In the genomic region with DNA sequence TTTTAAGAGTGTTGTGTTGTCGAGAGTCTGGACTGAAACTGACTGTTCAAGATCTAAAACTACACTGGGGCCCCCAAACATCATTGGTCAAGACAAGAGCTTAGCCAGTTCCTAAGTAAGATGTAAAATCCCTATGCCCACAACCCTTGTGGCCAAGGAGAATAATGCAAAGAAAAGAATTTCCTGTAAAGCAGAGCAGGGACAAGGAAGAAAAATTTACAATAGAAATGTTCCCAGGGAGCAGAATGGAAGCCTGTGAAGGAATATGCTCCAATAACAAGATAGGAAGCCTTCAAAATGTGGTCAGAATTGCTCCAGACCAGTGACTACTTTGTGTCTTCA, we compare ENCODE assay signal across 16 cellular contexts. TPM values are rescaled to one million over a fixed set of nuclear protein-coding genes. Genes with fewer than 3 reads are reported as not detected.
DNase-seq lines count a peak whose midpoint lies in the region; ATAC-seq and TF ChIP-seq lines count a peak whose summit lies in the region.
"Had no signal": no experiment of that assay in that cellular context is flagged by ENCODE, and none has a peak within 500 bp of the region (broad histone marks: within the 10 kb centered on the region; RNA-seq: fewer than 3 reads in every experiment).

No MANE protein-coding gene starts in this region.

- no peak overlapping the region for H3K4me3 Mint-ChIP-seq in T-helper 1 cell treated with Interleukin-12 subunit alpha and Interleukin-12 subunit beta and Interleukin-4 antibody, amounts not matched to agents 30 μg/mL and 1 μg/mL, for 36 hours
- no peak overlapping the region for H3K4me3 Mint-ChIP-seq in activated naive CD8-positive, alpha-beta T cell treated with anti-CD3 and anti-CD28 coated beads, Interleukin-2, amount 10 ng/mL, durations not matched to agents 7 days and 5 days
- no peak overlapping the region for H3K4me3 Mint-ChIP-seq in activated naive CD8-positive, alpha-beta T cell treated with anti-CD3 and anti-CD28 coated beads for 36 hours
- H3K4me3 Mint-ChIP-seq in endodermal cell, result no peak overlapping the region
- no peak overlapping the region for H3K4me3 Mint-ChIP-seq in neural progenitor cell
- H3K4me3 Mint-ChIP-seq: CD4-positive, alpha-beta T cell; IgD-negative memory B cell had no signal

- H3K9ac ChIP-seq in endodermal cell (ENCODE audit: extremely low read depth, low read length, poor library complexity, severe bottlenecking) (no peak overlapping the region), neural progenitor cell (no peak overlapping the region)

- H3K36me3 ChIP-seq in endodermal cell (ENCODE audit: control insufficient read depth, insufficient read depth, low read length) (no peaks in the 10 kb centered on the region), neural progenitor cell (no peaks in the 10 kb centered on the region)

- DNase-seq in T-helper 1 cell (no peak), endodermal cell (no peak), neural progenitor cell (ENCODE audit: low spot score) (no peak), NCI-H1436 treated with DMSO at 0.1 percent for 48 hours (lab: John Stamatoyannopoulos, UW) (no peak)
- DNase-seq in activated naive CD8-positive, alpha-beta T cell treated with anti-CD3 and anti-CD28 coated beads, Interleukin-2, amount 10 ng/mL, durations not matched to agents 7 days and 5 days, result no peak
- DNase-seq in activated naive CD8-positive, alpha-beta T cell treated with anti-CD3 and anti-CD28 coated beads for 36 hours, result no peak
- DNase-seq: AML-193; Caco-2; CD4-positive, alpha-beta T cell; HCEC 1CT had no signal

- H3K4me3 ChIP-seq in endodermal cell (ENCODE audit: low read length) (no peak overlapping the region), neural progenitor cell (no peak overlapping the region)
- H3K4me3 ChIP-seq: A549 had no signal

- TF ChIP-seq CTCF in endodermal cell (conservative IDR thresholded peaks at IDR 0.05) (peak; percentile 53), neural progenitor cell (IDR thresholded peaks at IDR 0.05) (no peak)

- H3K79me2 ChIP-seq in neural progenitor cell (ENCODE audit: low read depth), result no peaks in the 10 kb centered on the region

- WGBS in endodermal cell (ENCODE audit: insufficient coverage in 1 of 2, insufficient read length in 1 of 2), 2 experiments, result 92 to 100% methylated on average over 1 of the region's 1 CpG

- H3K27me3 ChIP-seq in endodermal cell (ENCODE audit: control insufficient read depth, insufficient read depth, low read length, poor library complexity, severe bottlenecking) (no peaks in the 10 kb centered on the region), neural progenitor cell (no peaks in the 10 kb centered on the region)

- H3K9me3 Mint-ChIP-seq in T-helper 1 cell treated with Interleukin-12 subunit alpha and Interleukin-12 subunit beta and Interleukin-4 antibody, amounts not matched to agents 30 μg/mL and 1 μg/mL, for 36 hours, result peaks cover 50% of the 10 kb centered on the region
- H3K9me3 Mint-ChIP-seq in activated naive CD8-positive, alpha-beta T cell treated with anti-CD3 and anti-CD28 coated beads, Interleukin-2, amount 10 ng/mL, durations not matched to agents 7 days and 5 days, result peaks cover 27% of the 10 kb centered on the region
- peaks cover 14% of the 10 kb centered on the region for H3K9me3 Mint-ChIP-seq in activated naive CD8-positive, alpha-beta T cell treated with anti-CD3 and anti-CD28 coated beads for 36 hours
- H3K9me3 Mint-ChIP-seq in endodermal cell, result no peaks in the 10 kb centered on the region
- peaks cover 3% of the 10 kb centered on the region for H3K9me3 Mint-ChIP-seq in neural progenitor cell

- H3K27ac Mint-ChIP-seq in T-helper 1 cell treated with Interleukin-12 subunit alpha and Interleukin-12 subunit beta and Interleukin-4 antibody, amounts not matched to agents 30 μg/mL and 1 μg/mL, for 36 hours, result peak overlapping the region; percentile 47
- H3K27ac Mint-ChIP-seq in activated naive CD8-positive, alpha-beta T cell treated with anti-CD3 and anti-CD28 coated beads, Interleukin-2, amount 10 ng/mL, durations not matched to agents 7 days and 5 days, result peak overlapping the region; percentile 86
- no peak overlapping the region for H3K27ac Mint-ChIP-seq in activated naive CD8-positive, alpha-beta T cell treated with anti-CD3 and anti-CD28 coated beads for 36 hours
- no peak overlapping the region for H3K27ac Mint-ChIP-seq in endodermal cell
- no peak overlapping the region for H3K27ac Mint-ChIP-seq in neural progenitor cell
- H3K27ac Mint-ChIP-seq: CD4-positive, alpha-beta T cell; IgD-negative memory B cell had no signal

- peak overlapping the region; percentile 40 for H2AFZ ChIP-seq in neural progenitor cell (replicated peaks)

- H3K4me2 ChIP-seq in neural progenitor cell, result no peak overlapping the region
- H3K4me2 ChIP-seq: A549 had no signal

- H3K4me1 ChIP-seq in endodermal cell (ENCODE audit: control insufficient read depth, insufficient read depth, low read length), result no peaks in the 10 kb centered on the region
- H3K4me1 ChIP-seq in neural progenitor cell, result no peaks in the 10 kb centered on the region
- H3K4me1 ChIP-seq: A549, Caco-2 had no signal

- H3K4me1 Mint-ChIP-seq in T-helper 1 cell treated with Interleukin-12 subunit alpha and Interleukin-12 subunit beta and Interleukin-4 antibody, amounts not matched to agents 30 μg/mL and 1 μg/mL, for 36 hours (ENCODE audit: low read depth), result peaks cover 20% of the 10 kb centered on the region
- peaks cover 11% of the 10 kb centered on the region for H3K4me1 Mint-ChIP-seq in activated naive CD8-positive, alpha-beta T cell treated with anti-CD3 and anti-CD28 coated beads, Interleukin-2, amount 10 ng/mL, durations not matched to agents 7 days and 5 days
- H3K4me1 Mint-ChIP-seq in activated naive CD8-positive, alpha-beta T cell treated with anti-CD3 and anti-CD28 coated beads for 36 hours, result peaks cover 2% of the 10 kb centered on the region
- H3K4me1 Mint-ChIP-seq in endodermal cell (no peaks in the 10 kb centered on the region), neural progenitor cell (no peaks in the 10 kb centered on the region)
- H3K4me1 Mint-ChIP-seq: IgD-negative memory B cell had no signal

- no peaks in the 10 kb centered on the region for H4K20me1 ChIP-seq in neural progenitor cell (ENCODE audit: low read depth)

- H3K9me3 ChIP-seq in endodermal cell (ENCODE audit: control insufficient read depth, low read length) (no peaks in the 10 kb centered on the region), neural progenitor cell (ENCODE audit: low read depth) (no peaks in the 10 kb centered on the region)
- H3K9me3 ChIP-seq: Caco-2 had no signal

- no peaks in the 10 kb centered on the region for H3K27me3 Mint-ChIP-seq in T-helper 1 cell treated with Interleukin-12 subunit alpha and Interleukin-12 subunit beta and Interleukin-4 antibody, amounts not matched to agents 30 μg/mL and 1 μg/mL, for 36 hours (ENCODE audit: low read depth)
- H3K27me3 Mint-ChIP-seq in activated naive CD8-positive, alpha-beta T cell treated with anti-CD3 and anti-CD28 coated beads, Interleukin-2, amount 10 ng/mL, durations not matched to agents 7 days and 5 days, result peaks cover 2% of the 10 kb centered on the region
- no peaks in the 10 kb centered on the region for H3K27me3 Mint-ChIP-seq in activated naive CD8-positive, alpha-beta T cell treated with anti-CD3 and anti-CD28 coated beads for 36 hours
- H3K27me3 Mint-ChIP-seq in endodermal cell (ENCODE audit: insufficient read depth), result no peaks in the 10 kb centered on the region
- H3K27me3 Mint-ChIP-seq in neural progenitor cell (ENCODE audit: insufficient read depth, low read depth), result no peaks in the 10 kb centered on the region
- H3K27me3 Mint-ChIP-seq: CD4-positive, alpha-beta T cell had no signal

- H3K27ac ChIP-seq in endodermal cell (ENCODE audit: low read depth, low read length) (no peak overlapping the region), neural progenitor cell (no peak overlapping the region)
- H3K27ac ChIP-seq: 22Rv1, A549, C4-2B had no signal

- H3F3A ChIP-seq in neural progenitor cell (ENCODE audit: low read depth), result no peaks in the 10 kb centered on the region

- ATAC-seq in activated naive CD8-positive, alpha-beta T cell treated with anti-CD3 and anti-CD28 coated beads, Interleukin-2, amount 10 ng/mL, durations not matched to agents 7 days and 5 days (ENCODE audit: low read depth), result no peak
- no peak for ATAC-seq in HG02623 (IDR thresholded peaks at IDR 0.05; ENCODE audit: unreplicated experiment)
- ATAC-seq: A549 had no signal

- POLR2A ChIA-PET in activated naive CD8-positive, alpha-beta T cell treated with anti-CD3 and anti-CD28 coated beads, Interleukin-2, amount 10 ng/mL, durations not matched to agents 7 days and 5 days (lab: Charles Lee), result interaction anchor here (0.7 to 1.1 kb wide), 2 partner anchors 22 to 44 kb away, joined by 3 read pairs; no protein-coding TSS in a partner anchor

- H3K36me3 Mint-ChIP-seq in T-helper 1 cell treated with Interleukin-12 subunit alpha and Interleukin-12 subunit beta and Interleukin-4 antibody, amounts not matched to agents 30 μg/mL and 1 μg/mL, for 36 hours (ENCODE audit: low read depth), result peaks cover 40% of the 10 kb centered on the region
- H3K36me3 Mint-ChIP-seq in activated naive CD8-positive, alpha-beta T cell treated with anti-CD3 and anti-CD28 coated beads, Interleukin-2, amount 10 ng/mL, durations not matched to agents 7 days and 5 days, result peaks cover 30% of the 10 kb centered on the region
- H3K36me3 Mint-ChIP-seq in activated naive CD8-positive, alpha-beta T cell treated with anti-CD3 and anti-CD28 coated beads for 36 hours, result peaks cover 4% of the 10 kb centered on the region
- H3K36me3 Mint-ChIP-seq in endodermal cell (ENCODE audit: low read depth) (no peaks in the 10 kb centered on the region), neural progenitor cell (no peaks in the 10 kb centered on the region)
- H3K36me3 Mint-ChIP-seq: IgD-negative memory B cell had no signal

RNA-seq across cellular contexts. Expression of a gene that starts 20.4 kb away (rescaled TPM):
- not detected for total RNA-seq in activated naive CD8-positive, alpha-beta T cell treated with anti-CD3 and anti-CD28 coated beads, Interleukin-2, amount 10 ng/mL, durations not matched to agents 7 days and 5 days
- total RNA-seq in activated naive CD8-positive, alpha-beta T cell treated with anti-CD3 and anti-CD28 coated beads for 36 hours, result not detected
- total RNA-seq in endodermal cell, result not detected
- not detected for polyA plus RNA-seq in endodermal cell (2013, experiment 1 of 2)
- not detected for polyA plus RNA-seq in endodermal cell (2013, experiment 2 of 2)
- total RNA-seq in neural progenitor cell (ENCODE audit: low replicate concordance), result 0.06 and 0.15 TPM in 2 replicates
- total RNA-seq: Caco-2 had no signal
- polyA plus RNA-seq: A549, IgD-negative memory B cell had no signal

Comparison
In these comparisons a context has a peak if more than half of its experiments do, and no peak if none do; other contexts are left out.
1. H3K27ac Mint-ChIP-seq: peak in T-helper 1 cell treated with Interleukin-12 subunit alpha and Interleukin-12 subunit beta and Interleukin-4 antibody, amounts not matched to agents 30 μg/mL and 1 μg/mL, for 36 hours (single experiment) and activated naive CD8-positive, alpha-beta T cell treated with anti-CD3 and anti-CD28 coated beads, Interleukin-2, amount 10 ng/mL, durations not matched to agents 7 days and 5 days (single experiment); none in activated naive CD8-positive, alpha-beta T cell treated with anti-CD3 and anti-CD28 coated beads for 36 hours (single experiment), endodermal cell (single experiment) and neural progenitor cell (single experiment).